ENCODE assay signal across 8 cellular contexts in the genomic region with DNA sequence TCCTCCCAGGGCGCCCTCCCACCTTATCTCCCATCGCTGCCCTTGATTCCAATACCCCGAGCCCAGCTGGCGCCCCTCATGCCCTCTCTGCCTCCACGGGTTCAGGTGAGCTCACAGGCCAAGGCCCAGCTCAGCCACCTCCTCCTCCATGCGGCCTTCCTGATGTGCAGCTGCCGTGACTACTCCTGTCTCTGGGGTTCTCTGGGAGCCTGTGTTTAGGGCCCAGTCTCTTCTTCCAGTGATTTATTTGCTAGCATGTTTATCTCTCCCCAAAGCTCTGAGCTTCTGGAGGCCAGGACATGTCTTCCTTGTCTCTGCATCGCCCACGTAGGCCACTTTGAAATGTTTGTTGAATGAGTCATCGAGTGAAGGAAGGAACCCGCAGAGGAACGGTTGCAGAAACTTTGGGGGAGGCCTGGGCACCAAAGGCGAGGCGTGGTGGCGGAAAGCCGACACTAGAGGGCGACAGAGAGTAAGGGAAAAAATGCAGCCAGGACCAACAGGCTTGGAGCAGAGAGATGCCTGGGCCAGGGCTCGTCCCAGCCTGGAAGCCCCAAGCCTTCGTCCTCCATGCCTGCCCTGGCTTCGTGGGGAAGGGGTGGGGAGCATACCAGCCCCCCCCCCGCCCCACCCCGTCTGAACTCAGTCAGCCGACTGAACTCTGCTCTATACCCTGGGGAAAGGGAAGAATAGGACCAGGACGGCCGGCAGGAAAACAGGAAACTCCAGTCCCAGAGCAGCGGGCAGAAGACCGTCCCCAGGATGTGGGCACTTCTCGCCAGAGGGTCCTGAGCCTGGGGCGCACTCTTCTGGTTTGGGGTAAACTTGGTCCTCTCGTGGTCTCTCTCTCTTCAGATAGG. TPM values are rescaled to one million over a fixed set of nuclear protein-coding genes. Genes with fewer than 3 reads are reported as not detected.
DNase-seq lines count a peak whose midpoint lies in the region; ATAC-seq and TF ChIP-seq lines count a peak whose summit lies in the region.

No MANE protein-coding gene starts in this region.

- peak; percentile 62 for ATAC-seq in HG02588 (IDR thresholded peaks at IDR 0.05; ENCODE audit: unreplicated experiment)
- peak; percentile 84 for ATAC-seq in sciatic nerve
- ATAC-seq in GM19324 (IDR thresholded peaks at IDR 0.05; ENCODE audit: low FRiP score, unreplicated experiment), result no peak

- intact Hi-C loops in sciatic nerve (cut with DNase I), result loop anchor here (2.0 kb wide), 1 partner anchor 23 kb away; no protein-coding TSS in a partner anchor

- TF ChIP-seq CTCF in GM12873 (IDR thresholded peaks at IDR 0.05; ENCODE audit: insufficient read depth, low read depth, low read length, missing control alignments), result peak; percentile 95
- TF ChIP-seq CTCF in astrocyte of the spinal cord (IDR thresholded peaks at IDR 0.05; ENCODE audit: low read depth, low read length), result peak; percentile 97

- DNase-seq in NCI-H1105 (lab: John Stamatoyannopoulos, UW) (peak; percentile 55), T1000 (lab: John Stamatoyannopoulos, UW) (peak; percentile 97), astrocyte of the spinal cord (ENCODE audit: low read depth, low spot score) (peak; percentile 97), hypothalamus (lab: John Stamatoyannopoulos, UW) (peak; percentile 51 to 94 (median 82)), sciatic nerve (ENCODE audit: low spot score) (peak; percentile 95)

- peak overlapping the region; percentile 4 for H3K4me3 ChIP-seq in astrocyte of the spinal cord (ENCODE audit: low read depth, low read length)

- in situ Hi-C loops in astrocyte of the spinal cord (cut with HindIII; ENCODE audit: low sequenced_read_pairs), result no loop called here

RNA-seq across cellular contexts. Expression of a gene that starts 10.9 kb away (rescaled TPM):
- 415 TPM for total RNA-seq in sciatic nerve
